In genomic region chr5:136141561-136141960, GRCh38 we compare ENCODE assay signal across 13 cellular contexts. TPM values are rescaled to one million over a fixed set of nuclear protein-coding genes. Genes with fewer than 3 reads are reported as not detected.
DNase-seq lines count a peak whose midpoint lies in the region; ATAC-seq and TF ChIP-seq lines count a peak whose summit lies in the region.
"Had no signal": no experiment of that assay in that cellular context is flagged by ENCODE, and none has a peak within 500 bp of the region (broad histone marks: within the 10 kb centered on the region; RNA-seq: fewer than 3 reads in every experiment).

No MANE protein-coding gene starts in this region.

- no peaks in the 10 kb centered on the region for H3K27me3 ChIP-seq in trophoblast cell (ENCODE audit: insufficient read depth, low read length)
- no peaks in the 10 kb centered on the region for H3K27me3 ChIP-seq in effector memory CD4-positive, alpha-beta T cell (replicated peaks; ENCODE audit: control insufficient read depth, insufficient read depth, low read length, poor library complexity, severe bottlenecking)

- H3K4me3 Mint-ChIP-seq in activated B cell treated with CpG ODN at 0.5 μM for 24 hours: no peak overlapping the region

- H3K27me3 Mint-ChIP-seq in activated B cell treated with CpG ODN at 0.5 μM for 24 hours: no peaks in the 10 kb centered on the region

- no peaks in the 10 kb centered on the region for H3K9me3 ChIP-seq in trophoblast cell (ENCODE audit: insufficient read depth, low read depth, low read length)
- H3K9me3 ChIP-seq in effector memory CD4-positive, alpha-beta T cell (ENCODE audit: control insufficient read depth, low read length): no peaks in the 10 kb centered on the region

- no peak overlapping the region for H2BK12ac ChIP-seq in trophoblast cell (ENCODE audit: low read length)

- no peak overlapping the region for H2AK5ac ChIP-seq in trophoblast cell (ENCODE audit: low read length)

- intact Hi-C loops in activated B cell treated with CpG ODN at 0.5 μM for 24 hours (cut with micrococcal nuclease): no loop called here

- DNase-seq in activated B cell treated with CpG ODN at 0.5 μM for 24 hours: no peak
- no peak for DNase-seq in trophoblast cell
- no peak for DNase-seq in HEK293T (ENCODE audit: extremely low spot score)
- no peak for DNase-seq in effector memory CD4-positive, alpha-beta T cell
- DNase-seq in SIG-M5 treated with dmso at 0.1 percent for 504 hours (lab: John Stamatoyannopoulos, UW; ENCODE audit: unreplicated experiment): no peak
- DNase-seq: activated effector memory CD4-positive, alpha-beta T cell treated with anti-CD3 and anti-CD28 coated beads, Interleukin-2, amount 50 U/mL, for 16 hours; hippocampal formation had no signal

- H3K4me2 ChIP-seq in trophoblast cell (ENCODE audit: low read length): no peak overlapping the region

- no peak overlapping the region for H3K23ac ChIP-seq in trophoblast cell (ENCODE audit: low read length)

- H3K36me3 Mint-ChIP-seq in activated B cell treated with CpG ODN at 0.5 μM for 24 hours (ENCODE audit: low read depth): peaks cover 3% of the 10 kb centered on the region

- ATAC-seq in GM18870 (IDR thresholded peaks at IDR 0.05; ENCODE audit: unreplicated experiment) (peak; percentile 96), GM21526 (IDR thresholded peaks at IDR 0.05; ENCODE audit: low FRiP score, unreplicated experiment) (peak; percentile 76), HG03066 (IDR thresholded peaks at IDR 0.05; ENCODE audit: low read depth, unreplicated experiment) (peak; percentile 84), activated B cell treated with CpG ODN at 0.5 μM for 24 hours (ENCODE audit: low read depth) (peak; percentile 7)

- POLR2A ChIA-PET in activated B cell treated with CpG ODN at 0.5 μM for 24 hours (lab: Charles Lee) (no interaction called here), HEK293T (lab: Yijun Ruan, JAX) (interaction anchor here (3.6 kb wide), 1 partner anchor 9 kb away, joined by 22 read pairs; the partner anchor contains the start of gene SMAD5)

- no peak overlapping the region for H4K12ac ChIP-seq in trophoblast cell (ENCODE audit: low read depth, low read length)

- no peak overlapping the region for H3K27ac ChIP-seq in trophoblast cell (ENCODE audit: low read depth, low read length)
- H3K27ac ChIP-seq in effector memory CD4-positive, alpha-beta T cell (ENCODE audit: insufficient read depth, low read length, poor library complexity, severe bottlenecking): no peak overlapping the region
- H3K27ac ChIP-seq: coronary artery had no signal

- peaks cover 10% of the 10 kb centered on the region for H3K79me2 ChIP-seq in trophoblast cell (ENCODE audit: control insufficient read depth, insufficient read depth, low read length, poor library complexity)

- CTCF ChIA-PET in activated B cell treated with CpG ODN at 0.5 μM for 24 hours (lab: Charles Lee): no interaction called here
- CTCF ChIA-PET in HEK293T (lab: Yijun Ruan, JAX): interaction anchor here (0.9 kb wide), 1 partner anchor 40 kb away, joined by 3 read pairs; no protein-coding TSS in a partner anchor

- no peak overlapping the region for H3K4me3 ChIP-seq in trophoblast cell (ENCODE audit: low read depth, low read length)
- no peak overlapping the region for H3K4me3 ChIP-seq in effector memory CD4-positive, alpha-beta T cell (ENCODE audit: insufficient read depth, low read depth, low read length, poor library complexity, severe bottlenecking)
- H3K4me3 ChIP-seq: coronary artery had no signal

- H4K8ac ChIP-seq in trophoblast cell (ENCODE audit: low read depth, low read length): no peak overlapping the region

- H3K4me1 Mint-ChIP-seq in activated B cell treated with CpG ODN at 0.5 μM for 24 hours: peaks cover 20% of the 10 kb centered on the region

- H3K9ac ChIP-seq in trophoblast cell (ENCODE audit: low read length): no peak overlapping the region

- TF ChIP-seq CTCF in activated B cell treated with CpG ODN at 0.5 μM for 24 hours (IDR thresholded peaks at IDR 0.05): no peak

- H2BK120ac ChIP-seq in trophoblast cell (ENCODE audit: insufficient read depth, low read length, poor library complexity): no peak overlapping the region

- H2BK5ac ChIP-seq in trophoblast cell (ENCODE audit: low read depth, low read length, poor library complexity): no peak overlapping the region

- H2AFZ ChIP-seq in trophoblast cell (ENCODE audit: insufficient read depth, low read length, poor library complexity): no peak overlapping the region

- no peaks in the 10 kb centered on the region for H3K79me1 ChIP-seq in trophoblast cell (ENCODE audit: low read length)

- H3K27ac Mint-ChIP-seq in activated B cell treated with CpG ODN at 0.5 μM for 24 hours: no peak overlapping the region

- H3K9me3 Mint-ChIP-seq in activated B cell treated with CpG ODN at 0.5 μM for 24 hours: no peaks in the 10 kb centered on the region

- H3K4ac ChIP-seq in trophoblast cell (ENCODE audit: low read depth, low read length): no peak overlapping the region

- H4K91ac ChIP-seq in trophoblast cell (ENCODE audit: low read depth, low read length): no peak overlapping the region

- no peaks in the 10 kb centered on the region for H3K36me3 ChIP-seq in trophoblast cell (ENCODE audit: control insufficient read depth in 1 of 2, insufficient read depth in 2 of 2, low read length in 2 of 2)
- no peaks in the 10 kb centered on the region for H3K36me3 ChIP-seq in effector memory CD4-positive, alpha-beta T cell (ENCODE audit: control insufficient read depth, insufficient read depth, low read length)

- peaks cover 0 to 3% of the 10 kb centered on the region in 2 experiments for H3K4me1 ChIP-seq in trophoblast cell (ENCODE audit: control insufficient read depth in 1 of 2, insufficient read depth in 2 of 2, low read length in 2 of 2)
- peaks cover 2% of the 10 kb centered on the region for H3K4me1 ChIP-seq in effector memory CD4-positive, alpha-beta T cell (ENCODE audit: control insufficient read depth, insufficient read depth, low read length, poor library complexity, severe bottlenecking)

- H3K18ac ChIP-seq in trophoblast cell (ENCODE audit: low read length): no peak overlapping the region

- no peak overlapping the region for H3K14ac ChIP-seq in trophoblast cell (ENCODE audit: low read length)

TF ChIP-seq in HEK293T, 16 proteins besides CTCF, POLR2A, EP300 and RAD21:
- TF ChIP-seq FOXK2 (IDR thresholded peaks at IDR 0.05): no peak
- no peak for TF ChIP-seq ARNT (IDR thresholded peaks at IDR 0.05)
- no peak for TF ChIP-seq BHLHE40 (IDR thresholded peaks at IDR 0.05; ENCODE audit: borderline replicate concordance)
- no peak for TF ChIP-seq ZNF384 (IDR thresholded peaks at IDR 0.05)
- TF ChIP-seq ELF4 (IDR thresholded peaks at IDR 0.05): no peak

RNA-seq across cellular contexts. Expression of gene SMAD5, which starts 8.9 kb away (rescaled TPM):
- 28.4 and 30.4 TPM in 2 replicates for total RNA-seq in activated B cell treated with CpG ODN at 0.5 μM for 24 hours
- 16.4 and 16.7 TPM in 2 replicates for polyA plus RNA-seq in trophoblast cell (2013)

RNA-seq across cellular contexts. Expression of gene SMIM32, which starts 51.4 kb away (rescaled TPM):
- not detected in 2 replicates for total RNA-seq in activated B cell treated with CpG ODN at 0.5 μM for 24 hours
- polyA plus RNA-seq in trophoblast cell (2013): 2.0 and 2.4 TPM in 2 replicates
- total RNA-seq: LHCN-M2, mononuclear cell had no signal

Comparison
In these comparisons a context has a peak if more than half of its experiments do, and no peak if none do; other contexts are left out.
1. ATAC-seq: peak in every context shown above with its lines; median percentile 96 in GM18870; 84 in HG03066; 76 in GM21526; 7 in activated B cell treated with CpG ODN at 0.5 μM for 24 hours.